In the genomic region with DNA sequence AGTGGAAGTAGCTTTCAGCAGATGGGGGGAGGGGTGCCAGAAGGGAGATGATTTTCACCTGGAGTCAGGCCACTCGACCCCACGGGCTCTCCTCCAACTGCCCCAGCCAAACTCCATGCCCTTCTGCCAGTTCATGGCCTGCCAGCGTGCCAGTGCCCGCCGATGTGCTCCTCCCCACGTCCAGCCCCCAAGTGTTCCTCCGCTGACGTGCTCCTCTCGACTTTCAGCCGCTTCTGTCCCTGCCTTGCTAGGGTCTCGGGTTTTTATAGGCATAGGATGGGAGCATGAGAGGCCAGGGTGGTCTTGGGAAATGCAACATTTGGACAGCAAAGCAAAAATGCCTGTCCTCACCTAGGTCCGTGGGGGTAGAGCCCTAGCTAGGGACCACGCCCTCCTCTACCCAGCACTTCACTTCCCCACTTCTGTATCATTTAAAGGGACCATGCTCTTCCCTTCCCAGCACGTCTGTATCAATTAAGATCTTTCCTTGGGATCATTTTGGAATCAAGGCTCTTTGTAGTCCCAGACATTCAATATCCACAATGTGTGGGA, we compare ENCODE assay signal across 1 cellular context.
TF ChIP-seq lines count a peak whose summit lies in the region.

No MANE protein-coding gene starts in this region.

TF ChIP-seq in K562, 482 proteins besides CTCF, POLR2A, EP300 and RAD21:
- TF ChIP-seq, protein P1, sequence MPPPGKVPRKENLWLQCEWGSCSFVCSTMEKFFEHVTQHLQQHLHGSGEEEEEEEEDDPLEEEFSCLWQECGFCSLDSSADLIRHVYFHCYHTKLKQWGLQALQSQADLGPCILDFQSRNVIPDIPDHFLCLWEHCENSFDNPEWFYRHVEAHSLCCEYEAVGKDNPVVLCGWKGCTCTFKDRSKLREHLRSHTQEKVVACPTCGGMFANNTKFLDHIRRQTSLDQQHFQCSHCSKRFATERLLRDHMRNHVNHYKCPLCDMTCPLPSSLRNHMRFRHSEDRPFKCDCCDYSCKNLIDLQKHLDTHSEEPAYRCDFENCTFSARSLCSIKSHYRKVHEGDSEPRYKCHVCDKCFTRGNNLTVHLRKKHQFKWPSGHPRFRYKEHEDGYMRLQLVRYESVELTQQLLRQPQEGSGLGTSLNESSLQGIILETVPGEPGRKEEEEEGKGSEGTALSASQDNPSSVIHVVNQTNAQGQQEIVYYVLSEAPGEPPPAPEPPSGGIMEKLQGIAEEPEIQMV (tag; conservative IDR thresholded peaks at IDR 0.05; ENCODE audit: low read depth) = peak; percentile 74
- TF ChIP-seq FUS (optimal IDR thresholded peaks at IDR 0.05; ENCODE audit: low read depth, low read length) (no peak), SMAD4 (CRISPR knock-in tag; conservative IDR thresholded peaks at IDR 0.05) (no peak)
TF ChIP-seq in K562: peak in this region for 1.
